ENCODE assay signal across 26 cellular contexts in the genomic region with DNA sequence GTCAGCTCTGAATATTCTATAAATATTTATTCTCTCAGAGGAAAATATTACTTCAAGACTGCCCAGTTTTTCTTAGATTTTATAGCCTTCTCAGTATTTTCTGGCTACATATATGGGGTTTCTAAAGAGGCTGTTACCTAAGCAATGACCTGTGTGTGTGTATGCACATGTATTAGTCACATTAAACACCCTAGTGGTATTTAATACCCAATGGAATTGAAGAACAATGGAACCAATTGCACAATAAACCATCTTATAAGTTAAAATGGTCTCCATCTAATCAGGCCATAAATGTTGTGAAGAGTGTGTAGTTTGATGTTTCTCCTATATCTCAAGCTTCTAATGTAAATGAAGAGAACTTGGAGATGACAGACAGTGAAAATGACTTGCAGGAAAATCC.
"Had no signal": no experiment of that assay in that cellular context is flagged by ENCODE, and none has a peak within 500 bp of the region (broad histone marks: within the 10 kb centered on the region; RNA-seq: fewer than 3 reads in every experiment).

No MANE protein-coding gene starts in this region.

- H3K4me3 ChIP-seq: colonic mucosa, coronary artery, dorsolateral prefrontal cortex, esophagus muscularis mucosa, esophagus squamous epithelium, gastrocnemius medialis, gastroesophageal sphincter, heart left ventricle, heart right ventricle had no signal

- H3K27me3 ChIP-seq: colonic mucosa, dorsolateral prefrontal cortex, esophagus muscularis mucosa, esophagus squamous epithelium, foreskin keratinocyte, gastrocnemius medialis, gastroesophageal sphincter, heart left ventricle, heart right ventricle had no signal

- H3K27ac ChIP-seq: colonic mucosa, coronary artery, dorsolateral prefrontal cortex, epithelial cell of prostate, esophagus muscularis mucosa, esophagus squamous epithelium, foreskin keratinocyte, gastrocnemius medialis, gastroesophageal sphincter, heart left ventricle, heart right ventricle had no signal

- H3K36me3 ChIP-seq: colonic mucosa, esophagus muscularis mucosa, esophagus squamous epithelium, gastrocnemius medialis, gastroesophageal sphincter, heart left ventricle, heart right ventricle had no signal

- DNase-seq: colonic mucosa; cortex of kidney; dermis blood vessel endothelial cell; dorsolateral prefrontal cortex; effector CD4-positive, alpha-beta T cell; effector CD8-positive, alpha-beta T cell; effector memory CD4-positive, alpha-beta T cell; effector memory CD8-positive, alpha-beta T cell; endodermal cell; erythroblast; esophagus squamous epithelium; foreskin fibroblast; foreskin keratinocyte; gastrocnemius medialis; glutamatergic neuron; head of caudate nucleus; heart left ventricle; heart right ventricle had no signal

- FAIRE-seq: colon, endometrium, endothelial cell of umbilical vein, frontal cortex had no signal

- H3K4me1 ChIP-seq: colonic mucosa, esophagus muscularis mucosa, esophagus squamous epithelium, gastrocnemius medialis, gastroesophageal sphincter, heart left ventricle, heart right ventricle had no signal
